Comparison of ENCODE assay signal across 8 cellular contexts in the genomic region with DNA sequence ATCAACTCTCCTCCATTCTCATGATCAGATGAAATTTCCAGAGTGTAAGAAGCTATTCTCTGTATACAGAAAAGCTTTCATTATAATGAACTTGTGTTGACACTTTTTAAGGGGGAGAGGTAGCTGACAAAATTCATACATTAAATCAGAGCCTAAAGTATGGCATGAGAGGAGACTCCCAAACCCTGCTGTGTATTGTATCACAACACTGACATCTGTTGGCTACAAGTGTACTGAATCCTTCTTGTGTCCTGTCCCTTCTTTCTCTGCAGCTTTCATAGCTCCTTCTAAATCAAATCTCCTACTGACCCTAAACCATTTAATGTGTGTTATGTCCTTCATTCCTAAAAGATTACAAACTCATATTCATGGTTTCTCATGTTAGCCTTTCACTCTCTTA.
DNase-seq lines count a peak whose midpoint lies in the region; ATAC-seq, FAIRE-seq and TF ChIP-seq lines count a peak whose summit lies in the region.

No MANE protein-coding gene starts in this region.

- H3K4me3 ChIP-seq in astrocyte of the cerebellum (ENCODE audit: low read depth, low read length), result no peak overlapping the region

- TF ChIP-seq POLR2A in GM12892 (IDR thresholded peaks at IDR 0.05; ENCODE audit: low read depth, low read length), result no peak

- peak; percentile 43 for TF ChIP-seq CTCF in astrocyte of the cerebellum (IDR thresholded peaks at IDR 0.05; ENCODE audit: low read depth, low read length, missing control alignments)

- in situ Hi-C loops in astrocyte of the cerebellum (cut with HindIII; ENCODE audit: low sequenced_read_pairs), result no loop called here

- DNase-seq in AG08395 (ENCODE audit: low spot score) (peak; percentile 44), GM12892 (ENCODE audit: insufficient read length) (no peak), NCI-H1694 treated with DMSO at 0.1 percent for 48 hours (lab: John Stamatoyannopoulos, UW) (peak; percentile 71), astrocyte of the cerebellum (ENCODE audit: low read depth) (peak; percentile 6), kidney tubule cell (ENCODE audit: low spot score) (peak; percentile 21), COLO668 (lab: John Stamatoyannopoulos, UW; ENCODE audit: unreplicated experiment) (no peak)

- ATAC-seq in GM21619 (IDR thresholded peaks at IDR 0.05; ENCODE audit: unreplicated experiment) (no peak), HG02798 (IDR thresholded peaks at IDR 0.05; ENCODE audit: poor library complexity, unreplicated experiment) (no peak)

- FAIRE-seq in GM12892 (lab: Jason Lieb, UNC), result peak; percentile 73

Comparison
In these comparisons a context has a peak if more than half of its experiments do, and no peak if none do; other contexts are left out.
1. DNase-seq: peak in AG08395 (single experiment), NCI-H1694 treated with DMSO at 0.1 percent for 48 hours (single experiment), astrocyte of the cerebellum (single experiment) and kidney tubule cell (single experiment); none in GM12892 (single experiment) and COLO668 (single experiment).